ENCODE assay signal across 9 cellular contexts in the genomic region with DNA sequence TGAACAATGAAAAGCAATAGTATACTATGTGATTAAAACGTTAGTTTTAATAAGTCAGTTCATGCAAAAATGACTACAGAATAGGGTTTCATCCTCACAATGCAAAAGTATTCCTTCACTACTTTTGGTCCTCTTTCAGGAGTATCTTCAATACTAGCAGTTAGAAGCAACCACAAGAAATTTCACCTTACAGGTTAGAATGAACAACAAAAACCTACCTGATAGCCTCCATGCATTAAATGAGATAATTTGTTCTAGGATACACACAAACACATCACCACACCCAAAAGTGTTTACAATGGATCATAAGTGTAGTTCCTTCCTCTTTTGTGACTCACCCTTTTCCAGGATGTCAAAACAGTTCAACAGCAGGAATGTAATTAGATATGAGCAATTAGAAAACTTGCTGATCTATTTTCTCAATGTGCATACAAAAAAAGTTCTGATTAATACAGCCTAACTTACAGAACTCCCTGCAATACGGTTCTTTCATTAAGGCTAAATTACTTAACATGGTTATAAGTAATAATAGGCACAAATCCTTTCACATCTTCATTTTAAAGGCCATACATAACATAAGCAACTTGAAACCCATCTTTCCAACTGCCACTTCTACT. TPM values are rescaled to one million over a fixed set of nuclear protein-coding genes. Genes with fewer than 3 reads are reported as not detected.
A peak's percentile ranks its signal among the peaks of the same experiment; 100 is the strongest.
DNase-seq lines count a peak whose midpoint lies in the region; ATAC-seq and TF ChIP-seq lines count a peak whose summit lies in the region.
"Had no signal": no experiment of that assay in that cellular context is flagged by ENCODE, and none has a peak within 500 bp of the region (broad histone marks: within the 10 kb centered on the region; RNA-seq: fewer than 3 reads in every experiment).

No MANE protein-coding gene starts in this region.

- DNase-seq in HFF-Myc (ENCODE audit: extremely low read depth, low read depth) (peak; percentile 45), RWPE1 (ENCODE audit: low spot score) (peak; percentile 80), fibroblast of pulmonary artery (ENCODE audit: low read depth) (peak; percentile 53), NCI-H1930 (lab: John Stamatoyannopoulos, UW) (no peak)
- no peak for DNase-seq in NK-92 treated with Interleukin-12 subunit alpha and Interleukin-12 subunit beta, amount 100 ng/mL, for 24 hours (lab: John Stamatoyannopoulos, UW)
- DNase-seq in naive thymus-derived CD4-positive, alpha-beta T cell: no peak
- DNase-seq in activated T-cell treated with anti-CD3 and anti-CD28 coated beads, Interleukin-2, amount 50 U/mL, for 4 hours: no peak

- H3K9me3 Mint-ChIP-seq in naive thymus-derived CD4-positive, alpha-beta T cell: peaks cover 0 to 2% (median 0%) of the 10 kb centered on the region in 11 donors
- no peaks in the 10 kb centered on the region for H3K9me3 Mint-ChIP-seq in activated T-cell treated with anti-CD3 and anti-CD28 coated beads, Interleukin-2, amount 50 U/mL, for 4 hours
- H3K9me3 Mint-ChIP-seq: IgD-negative memory B cell had no signal

- no peak overlapping the region for H3K27ac Mint-ChIP-seq in naive thymus-derived CD4-positive, alpha-beta T cell
- H3K27ac Mint-ChIP-seq: IgD-negative memory B cell had no signal

- intact Hi-C loops in naive thymus-derived CD4-positive, alpha-beta T cell (cut with micrococcal nuclease): no loop called here

- no peaks in the 10 kb centered on the region for H3K4me1 ChIP-seq in naive thymus-derived CD4-positive, alpha-beta T cell (ENCODE audit: control insufficient read depth in 2 of 2, insufficient read depth in 2 of 2, low read length in 2 of 2)

- H3K27ac ChIP-seq in RWPE1: no peak overlapping the region
- peak overlapping the region in 17 of 21 experiments; percentile 2 to 81 (median 50) for H3K27ac ChIP-seq in skin epidermis
- H3K27ac ChIP-seq in naive thymus-derived CD4-positive, alpha-beta T cell (ENCODE audit: low read depth, low read length): no peak overlapping the region

- H3K27me3 Mint-ChIP-seq in naive thymus-derived CD4-positive, alpha-beta T cell: peaks cover 0 to 30% (median 4%) of the 10 kb centered on the region in 5 donors
- H3K27me3 Mint-ChIP-seq in activated T-cell treated with anti-CD3 and anti-CD28 coated beads, Interleukin-2, amount 50 U/mL, for 4 hours (ENCODE audit: low read depth): peaks cover 12% of the 10 kb centered on the region

- no peak overlapping the region for H3K4me3 ChIP-seq in HFF-Myc (replicated peaks; ENCODE audit: low read depth, low read length)
- H3K4me3 ChIP-seq in fibroblast of pulmonary artery (replicated peaks; ENCODE audit: low read depth, low read length): no peak overlapping the region
- H3K4me3 ChIP-seq in skin epidermis: no peak overlapping the region
- no peak overlapping the region for H3K4me3 ChIP-seq in naive thymus-derived CD4-positive, alpha-beta T cell (ENCODE audit: low read length)

- no peak for TF ChIP-seq CTCF in HFF-Myc (IDR thresholded peaks at IDR 0.05; ENCODE audit: low read depth, low read length, missing control alignments)
- TF ChIP-seq CTCF in RWPE1 (conservative IDR thresholded peaks at IDR 0.05; ENCODE audit: low read depth): no peak
- no peak for TF ChIP-seq CTCF in fibroblast of pulmonary artery (IDR thresholded peaks at IDR 0.05; ENCODE audit: low read length, missing control alignments)

- H3K4me1 Mint-ChIP-seq in naive thymus-derived CD4-positive, alpha-beta T cell: peaks cover 0 to 3% (median 0%) of the 10 kb centered on the region in 7 donors
- no peaks in the 10 kb centered on the region for H3K4me1 Mint-ChIP-seq in activated T-cell treated with anti-CD3 and anti-CD28 coated beads, Interleukin-2, amount 50 U/mL, for 4 hours (ENCODE audit: low read depth)

- H3K4me3 Mint-ChIP-seq in naive thymus-derived CD4-positive, alpha-beta T cell: no peak overlapping the region
- H3K4me3 Mint-ChIP-seq in activated T-cell treated with anti-CD3 and anti-CD28 coated beads, Interleukin-2, amount 50 U/mL, for 4 hours: no peak overlapping the region
- H3K4me3 Mint-ChIP-seq: IgD-negative memory B cell had no signal

- POLR2A ChIA-PET in RWPE1 (lab: Yijun Ruan, JAX; ENCODE audit: low non-redundant PET): no interaction called here
- POLR2A ChIA-PET in naive thymus-derived CD4-positive, alpha-beta T cell (lab: Charles Lee): no interaction called here

- no peak for ATAC-seq in naive thymus-derived CD4-positive, alpha-beta T cell
- no peak for ATAC-seq in activated T-cell treated with anti-CD3 and anti-CD28 coated beads, Interleukin-2, amount 50 U/mL, for 4 hours

- no peaks in the 10 kb centered on the region for H3K36me3 ChIP-seq in naive thymus-derived CD4-positive, alpha-beta T cell (ENCODE audit: control insufficient read depth in 2 of 3, insufficient read depth in 3 of 3, low read length in 3 of 3)

- CTCF ChIA-PET in RWPE1 (lab: Yijun Ruan, JAX): no interaction called here
- CTCF ChIA-PET in naive thymus-derived CD4-positive, alpha-beta T cell (lab: Charles Lee): no interaction called here

- H3K36me3 Mint-ChIP-seq in naive thymus-derived CD4-positive, alpha-beta T cell: no peaks in the 10 kb centered on the region
- H3K36me3 Mint-ChIP-seq in activated T-cell treated with anti-CD3 and anti-CD28 coated beads, Interleukin-2, amount 50 U/mL, for 4 hours (ENCODE audit: insufficient read depth): no peaks in the 10 kb centered on the region

- no peaks in the 10 kb centered on the region for H3K27me3 ChIP-seq in naive thymus-derived CD4-positive, alpha-beta T cell (ENCODE audit: control insufficient read depth in 2 of 2, insufficient read depth in 2 of 2, low read length in 2 of 2)

- H3K9me3 ChIP-seq in naive thymus-derived CD4-positive, alpha-beta T cell (ENCODE audit: control insufficient read depth in 2 of 3, low read length in 3 of 3): no peaks in the 10 kb centered on the region

RNA-seq across cellular contexts. Expression of a gene that starts 21.6 kb away (rescaled TPM):
- 1 to 10 TPM in 2 of 5 experiments, under 1 TPM in 3; 0.14 to 2.1 (median 0.46) TPM for total RNA-seq in naive thymus-derived CD4-positive, alpha-beta T cell
- under 1 TPM in 1 of 2 donors, not detected in 1; 0.38 TPM for polyA plus RNA-seq in naive thymus-derived CD4-positive, alpha-beta T cell
- total RNA-seq in activated T-cell treated with anti-CD3 and anti-CD28 coated beads, Interleukin-2, amount 50 U/mL, for 4 hours: 1 to 10 TPM in 1 of 3 donors, under 1 TPM in 2; 0.33 to 1.1 (median 0.61) TPM

Comparison
In these comparisons a context has a peak if more than half of its experiments do, and no peak if none do; other contexts are left out.
1. DNase-seq: peak in HFF-Myc (single experiment), RWPE1 (single experiment) and fibroblast of pulmonary artery (single experiment); none in NK-92 treated with Interleukin-12 subunit alpha and Interleukin-12 subunit beta, amount 100 ng/mL, for 24 hours (single experiment), NCI-H1930 (0 of 2), naive thymus-derived CD4-positive, alpha-beta T cell (0 of 9) and activated T-cell treated with anti-CD3 and anti-CD28 coated beads, Interleukin-2, amount 50 U/mL, for 4 hours (single experiment).
2. H3K27ac ChIP-seq: peak in skin epidermis (17 of 21); none in RWPE1 (single experiment) and naive thymus-derived CD4-positive, alpha-beta T cell (single experiment).